Comparison of ENCODE assay signal across 1 cellular context in the genomic region with DNA sequence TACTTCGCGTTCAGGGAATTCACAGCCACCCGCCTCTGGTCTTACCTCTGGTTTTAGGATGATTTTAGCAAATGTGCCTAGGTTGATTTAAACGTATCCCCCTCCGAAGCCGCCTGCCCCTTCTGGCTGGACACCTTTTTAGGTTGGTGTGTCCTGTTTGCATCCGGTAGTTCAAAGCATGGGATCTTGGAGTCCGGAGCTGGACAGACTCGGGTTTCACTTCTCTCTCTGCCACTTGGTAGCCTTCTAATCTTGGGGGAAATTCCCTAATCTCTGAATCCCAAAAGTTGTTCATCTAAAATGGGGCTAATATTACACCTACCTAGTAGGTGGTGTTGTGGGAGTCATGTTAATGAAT.
TF ChIP-seq lines count a peak whose summit lies in the region.

No MANE protein-coding gene starts in this region.

TF ChIP-seq in HCT116, 20 proteins besides CTCF, POLR2A, EP300 and RAD21 (continued from another document):
- TF ChIP-seq, protein P1, sequence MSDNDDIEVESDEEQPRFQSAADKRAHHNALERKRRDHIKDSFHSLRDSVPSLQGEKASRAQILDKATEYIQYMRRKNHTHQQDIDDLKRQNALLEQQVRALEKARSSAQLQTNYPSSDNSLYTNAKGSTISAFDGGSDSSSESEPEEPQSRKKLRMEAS (IDR thresholded peaks at IDR 0.05), result no peak
- TF ChIP-seq FOSL1 (IDR thresholded peaks at IDR 0.05; ENCODE audit: low read depth), result no peak
- TF ChIP-seq ZNF274 (IDR thresholded peaks at IDR 0.05; ENCODE audit: low read depth, low read length), result no peak
- no peak for TF ChIP-seq SP1 (IDR thresholded peaks at IDR 0.05; ENCODE audit: low read depth)
- no peak for TF ChIP-seq TCF7L2 (IDR thresholded peaks at IDR 0.05; ENCODE audit: borderline replicate concordance, extremely low read depth, insufficient read depth, insufficient read length)
- TF ChIP-seq, protein P2, sequence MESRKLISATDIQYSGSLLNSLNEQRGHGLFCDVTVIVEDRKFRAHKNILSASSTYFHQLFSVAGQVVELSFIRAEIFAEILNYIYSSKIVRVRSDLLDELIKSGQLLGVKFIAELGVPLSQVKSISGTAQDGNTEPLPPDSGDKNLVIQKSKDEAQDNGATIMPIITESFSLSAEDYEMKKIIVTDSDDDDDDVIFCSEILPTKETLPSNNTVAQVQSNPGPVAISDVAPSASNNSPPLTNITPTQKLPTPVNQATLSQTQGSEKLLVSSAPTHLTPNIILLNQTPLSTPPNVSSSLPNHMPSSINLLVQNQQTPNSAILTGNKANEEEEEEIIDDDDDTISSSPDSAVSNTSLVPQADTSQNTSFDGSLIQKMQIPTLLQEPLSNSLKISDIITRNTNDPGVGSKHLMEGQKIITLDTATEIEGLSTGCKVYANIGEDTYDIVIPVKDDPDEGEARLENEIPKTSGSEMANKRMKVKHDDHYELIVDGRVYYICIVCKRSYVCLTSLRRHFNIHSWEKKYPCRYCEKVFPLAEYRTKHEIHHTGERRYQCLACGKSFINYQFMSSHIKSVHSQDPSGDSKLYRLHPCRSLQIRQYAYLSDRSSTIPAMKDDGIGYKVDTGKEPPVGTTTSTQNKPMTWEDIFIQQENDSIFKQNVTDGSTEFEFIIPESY (IDR thresholded peaks at IDR 0.05; ENCODE audit: extremely low read depth, insufficient replicate concordance, low read length), result no peak
- no peak for TF ChIP-seq SIN3A (IDR thresholded peaks at IDR 0.05; ENCODE audit: low read depth)
- no peak for TF ChIP-seq EZH2 (IDR thresholded peaks at IDR 0.05)
